ENCODE assay signal across 8 cellular contexts in the genomic region with DNA sequence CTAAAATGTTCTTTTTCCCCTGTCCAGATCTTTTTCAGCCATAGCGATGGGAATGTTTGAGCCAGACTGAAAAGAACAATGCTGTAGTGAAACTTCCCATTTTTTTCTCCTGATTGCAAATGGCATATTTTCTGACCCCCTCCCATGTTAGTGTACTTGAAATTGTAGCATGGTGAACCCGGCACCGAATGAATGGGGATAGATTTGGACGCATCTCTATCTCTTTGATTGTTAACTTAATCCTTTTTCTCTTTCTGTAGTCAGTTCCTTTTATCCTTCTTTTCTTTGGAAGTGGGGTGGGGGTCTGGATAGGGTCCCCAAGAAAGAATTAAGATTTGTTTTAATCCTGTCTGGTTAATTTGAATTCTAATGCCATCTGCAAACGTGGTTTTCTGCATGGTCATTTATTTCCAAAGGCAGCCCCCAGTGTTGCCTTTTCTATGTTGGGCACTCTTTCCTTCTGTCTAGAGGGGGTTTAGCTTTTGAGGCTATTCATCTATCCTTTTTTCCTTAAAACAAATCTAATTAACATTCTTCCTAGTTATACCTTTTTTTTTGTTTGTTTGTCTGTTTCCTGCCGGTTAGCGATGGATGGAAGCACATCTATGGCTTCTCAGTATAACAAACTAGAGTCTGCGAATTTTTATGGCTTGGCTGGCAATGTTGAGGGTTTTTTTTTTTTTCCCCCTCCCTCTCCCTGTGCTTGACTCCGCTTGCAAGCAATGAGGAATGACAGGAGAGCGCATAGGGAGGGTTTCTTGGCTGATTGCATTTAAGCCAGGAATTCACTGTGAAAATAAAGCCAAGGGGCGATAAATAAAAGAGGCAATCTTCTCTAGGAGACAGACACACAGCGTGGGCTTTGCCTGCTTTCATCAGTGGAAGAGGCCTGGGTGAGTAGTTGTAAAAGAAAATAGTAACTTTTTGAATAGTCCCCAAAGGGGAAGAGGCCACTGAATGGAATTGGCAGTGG. TPM values are rescaled to one million over a fixed set of nuclear protein-coding genes. Genes with fewer than 3 reads are reported as not detected.
DNase-seq lines count a peak whose midpoint lies in the region; ATAC-seq, FAIRE-seq and TF ChIP-seq lines count a peak whose summit lies in the region.

No MANE protein-coding gene starts in this region.

- intact Hi-C loops in adrenal gland (cut with DNase I) (loop anchor here (5.0 to 10.0 kb wide), 4 partner anchors 70 to 330 kb away; partner anchors contain the start of gene SMIM15 (in 1 of the 2)), kidney (cut with DNase I) (no loop called here), stomach (cut with DNase I; ENCODE audit: low total_unique reads) (loop anchor here (5.0 kb wide), 1 partner anchor 73 kb away; no protein-coding TSS in a partner anchor)

- H3K27ac ChIP-seq in adrenal gland (peak overlapping the region in 1 of 5 donors; percentile 86), kidney (ENCODE audit: low read depth in 2 of 2, low read length in 2 of 2) (no peak overlapping the region), stomach (peak overlapping the region in 4 of 5 donors; percentile 91 to 97 (median 94))

- ATAC-seq in GM21619 (IDR thresholded peaks at IDR 0.05; ENCODE audit: unreplicated experiment) (no peak), GM18868 (IDR thresholded peaks at IDR 0.05; ENCODE audit: unreplicated experiment) (no peak)

- TF ChIP-seq CTCF in adrenal gland (IDR thresholded peaks at IDR 0.05) = no peak
- no peak for TF ChIP-seq CTCF in kidney (IDR thresholded peaks at IDR 0.05; ENCODE audit: borderline replicate concordance, extremely low read depth, insufficient read depth)
- no peak for TF ChIP-seq CTCF in stomach (IDR thresholded peaks at IDR 0.05)

- H3K27me3 Mint-ChIP-seq in activated T-cell treated with anti-CD3 and anti-CD28 coated beads, Interleukin-2, amount 50 U/mL, for 24 hours = peaks cover 4% of the 10 kb centered on the region

- H3K9me3 Mint-ChIP-seq in activated T-cell treated with anti-CD3 and anti-CD28 coated beads, Interleukin-2, amount 50 U/mL, for 24 hours = no peaks in the 10 kb centered on the region

- no peaks in the 10 kb centered on the region for H3K36me3 ChIP-seq in adrenal gland (replicated peaks in 1 of 2)
- H3K36me3 ChIP-seq in kidney (ENCODE audit: control insufficient read depth in 1 of 2, insufficient read depth in 2 of 2, low read length in 2 of 2) = no peaks in the 10 kb centered on the region
- H3K36me3 ChIP-seq in stomach = no peaks in the 10 kb centered on the region

- H3K9me3 ChIP-seq in adrenal gland (replicated peaks in 1 of 3) = no peaks in the 10 kb centered on the region
- no peaks in the 10 kb centered on the region for H3K9me3 ChIP-seq in kidney (ENCODE audit: control insufficient read depth in 1 of 2, low read length in 2 of 2)
- H3K9me3 ChIP-seq in stomach = no peaks in the 10 kb centered on the region

- TF ChIP-seq POLR2A in adrenal gland (IDR thresholded peaks at IDR 0.05) = no peak
- TF ChIP-seq POLR2A in stomach (IDR thresholded peaks at IDR 0.05) = no peak

- no peak for DNase-seq in activated T-cell treated with anti-CD3 and anti-CD28 coated beads, Interleukin-2, amount 50 U/mL, for 24 hours
- no peak for DNase-seq in activated T-cell treated with anti-CD3 and anti-CD28 coated beads, Interleukin-2, amount 50 U/mL, for 48 hours
- DNase-seq in adrenal gland (no peak), kidney (no peak), stomach (no peak)
- DNase-seq in central memory CD4-positive, alpha-beta T cell = no peak

- peak overlapping the region; percentile 83 for H3K4me3 Mint-ChIP-seq in activated T-cell treated with anti-CD3 and anti-CD28 coated beads, Interleukin-2, amount 50 U/mL, for 24 hours

- no peaks in the 10 kb centered on the region for H3K27me3 ChIP-seq in adrenal gland
- no peaks in the 10 kb centered on the region for H3K27me3 ChIP-seq in stomach

- peak overlapping the region; percentile 59 to 78 for H3K9ac ChIP-seq in kidney (ENCODE audit: low read length in 2 of 2)

- WGBS in adrenal gland, 4 donors = 37 to 50% (median 46%) methylated on average over 12 of the region's 12 CpGs
- WGBS in stomach, 5 donors = 12 to 30% (median 17%) methylated on average over 12 of the region's 12 CpGs

- H3K27ac Mint-ChIP-seq in activated T-cell treated with anti-CD3 and anti-CD28 coated beads, Interleukin-2, amount 50 U/mL, for 24 hours = peak overlapping the region; percentile 38

- FAIRE-seq in kidney (lab: Jason Lieb, UNC) = no peak

- H3K4me3 ChIP-seq in adrenal gland (peak overlapping the region in 3 of 4 donors; percentile 79 to 98 (median 96)), kidney (ENCODE audit: low read length in 2 of 2) (peak overlapping the region; percentile 66 to 86), stomach (peak overlapping the region; percentile 83 to 96 (median 94))

- peaks cover 15% of the 10 kb centered on the region for H3K36me3 Mint-ChIP-seq in activated T-cell treated with anti-CD3 and anti-CD28 coated beads, Interleukin-2, amount 50 U/mL, for 24 hours (ENCODE audit: low read depth)

- TF ChIP-seq EP300 in stomach (IDR thresholded peaks at IDR 0.05) = no peak

- peaks cover 32% of the 10 kb centered on the region for H3K4me1 Mint-ChIP-seq in activated T-cell treated with anti-CD3 and anti-CD28 coated beads, Interleukin-2, amount 50 U/mL, for 24 hours (ENCODE audit: low read depth)

- H3K4me1 ChIP-seq in adrenal gland (replicated peaks in 1 of 2) (peaks cover 0 to 30% of the 10 kb centered on the region in 2 donors), kidney (ENCODE audit: control insufficient read depth in 1 of 2, insufficient read depth in 1 of 2, low read depth in 1 of 2, low read length in 2 of 2) (peaks cover 3 to 7% of the 10 kb centered on the region in 2 donors), stomach (peaks cover 17 to 48% (median 41%) of the 10 kb centered on the region in 4 donors)

RNA-seq across cellular contexts. Expression of gene ZSWIM6, which starts 2.5 kb away (rescaled TPM):
- total RNA-seq in adrenal gland (10 to 100 TPM in 5 of 8 donors, 1 to 10 TPM in 3; 6.6 to 14.6 (median 10.7) TPM), kidney (20.3 TPM), stomach (10 to 100 TPM; 14.5 to 39.3 (median 24.8) TPM)
- polyA plus RNA-seq in adrenal gland (1 to 10 TPM; 7.3 to 8.3 (median 8.2) TPM), kidney (ENCODE audit: insufficient read depth, low read depth, low replicate concordance) (2.9 TPM), stomach (1 to 10 TPM; 2.9 to 4.6 (median 4.3) TPM)

Comparison
In these comparisons a context has a peak if more than half of its experiments do, and no peak if none do; other contexts are left out.
1. H3K27ac ChIP-seq: peak in stomach (4 of 5); none in kidney (0 of 2).
2. Peak in every context shown above with its lines, with median percentiles within 50 percentile points of each other: H3K4me3 ChIP-seq.